16 cellular contexts compared by ENCODE assay signal in the genomic region with DNA sequence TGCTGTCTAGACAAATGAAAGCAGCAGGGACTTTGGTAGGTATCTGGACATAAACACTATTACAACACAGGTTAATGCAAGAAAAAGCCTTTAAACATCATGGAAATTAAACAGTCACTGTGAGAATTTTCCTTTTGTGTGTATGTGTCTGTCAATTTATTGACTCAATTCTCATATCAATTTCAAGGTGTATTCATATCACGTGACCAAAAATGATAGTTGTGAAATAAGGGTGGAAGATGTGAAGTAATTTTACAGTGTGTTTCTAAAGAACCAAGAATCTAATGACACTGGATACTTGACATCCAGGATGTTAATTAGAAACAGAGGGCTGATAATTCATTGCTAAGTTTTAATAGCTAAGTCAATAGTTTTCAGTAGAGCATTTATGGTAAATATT.
"Had no signal": no experiment of that assay in that cellular context is flagged by ENCODE, and none has a peak within 500 bp of the region (broad histone marks: within the 10 kb centered on the region; RNA-seq: fewer than 3 reads in every experiment).

No MANE protein-coding gene starts in this region.

- H3K9me3 ChIP-seq: esophagus squamous epithelium, mucosa of descending colon, suprapubic skin, upper lobe of left lung had no signal

- H3K27me3 ChIP-seq: esophagus squamous epithelium, suprapubic skin, upper lobe of left lung had no signal

- H3K4me3 ChIP-seq: coronary artery, esophagus squamous epithelium, mucosa of descending colon, suprapubic skin, upper lobe of left lung had no signal

- H3K36me3 ChIP-seq: suprapubic skin had no signal

- H3K27ac ChIP-seq: coronary artery, esophagus squamous epithelium, suprapubic skin, upper lobe of left lung had no signal

- DNase-seq: activated effector memory CD4-positive, alpha-beta T cell treated with anti-CD3 and anti-CD28 coated beads, Interleukin-2, amount 50 U/mL, for 16 hours; amygdala; effector CD4-positive, alpha-beta T cell; esophagus squamous epithelium; hippocampal formation; left ventricle myocardium superior; mucosa of descending colon; natural killer cell; posterior cingulate gyrus; stimulated activated CD4-positive, alpha-beta T cell treated with anti-CD3 and anti-CD28 coated beads, Interleukin-15, amount 100 ng/mL, for 24 hours; stimulated activated CD4-positive, alpha-beta T cell treated with anti-CD3 and anti-CD28 coated beads, Interleukin-4, amount 100 ng/mL, for 1 hour; stimulated activated naive CD4-positive, alpha-beta T cell; SW 1271; upper lobe of left lung had no signal

- ATAC-seq: left ventricle myocardium superior, mucosa of descending colon, natural killer cell had no signal
